In the genomic region with DNA sequence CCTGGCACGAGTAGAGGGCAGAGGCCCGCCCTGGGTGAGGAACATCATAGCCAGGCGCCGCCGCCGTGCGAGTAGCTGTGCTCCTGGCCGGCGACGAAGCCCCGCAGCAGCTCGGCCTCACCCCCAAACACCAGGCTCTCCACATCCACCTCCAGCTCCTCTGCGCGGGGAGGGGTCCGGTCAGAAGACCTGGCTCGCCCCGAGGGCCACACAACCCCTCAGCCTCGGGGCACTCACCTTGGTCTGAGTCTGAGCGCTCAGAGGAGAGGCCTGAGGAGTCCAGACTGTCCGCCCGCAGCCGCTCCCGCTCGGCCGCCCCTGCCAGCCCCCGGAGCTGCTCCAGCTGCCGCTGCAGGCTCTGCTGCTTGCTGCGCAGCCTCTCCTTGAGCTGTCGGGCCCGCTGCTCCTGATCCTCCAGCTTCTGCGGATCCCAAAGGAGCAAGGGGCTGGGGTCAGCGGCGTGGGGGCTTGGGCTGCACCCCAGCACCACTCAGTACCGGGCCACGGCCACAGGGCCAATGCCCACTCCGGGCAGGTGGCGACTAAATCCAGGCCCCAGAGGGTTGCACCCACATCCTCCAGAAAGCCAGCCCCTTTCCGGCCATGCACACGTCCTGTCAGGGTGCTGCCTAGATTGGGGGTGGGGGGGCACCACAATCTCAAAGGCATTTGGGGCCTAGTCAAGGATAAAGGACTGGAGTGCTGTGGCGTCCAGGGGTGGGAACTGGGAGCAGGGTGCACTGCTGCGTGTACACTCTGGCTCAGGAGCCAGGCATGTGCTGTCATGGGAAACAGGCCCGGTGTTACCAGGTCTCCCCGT, we compare ENCODE assay signal across 18 cellular contexts. TPM values are rescaled to one million over a fixed set of nuclear protein-coding genes. Genes with fewer than 3 reads are reported as not detected.
A peak's percentile ranks its signal among the peaks of the same experiment; 100 is the strongest.
DNase-seq lines count a peak whose midpoint lies in the region; ATAC-seq, FAIRE-seq and TF ChIP-seq lines count a peak whose summit lies in the region.
"Had no signal": no experiment of that assay in that cellular context is flagged by ENCODE, and none has a peak within 500 bp of the region (broad histone marks: within the 10 kb centered on the region; RNA-seq: fewer than 3 reads in every experiment).

No MANE protein-coding gene starts in this region.

- H3K9ac ChIP-seq in GM12878 (ENCODE audit: control insufficient read depth, insufficient read depth, low read length) = no peak overlapping the region

- H3K9me3 Mint-ChIP-seq in neural crest cell = no peaks in the 10 kb centered on the region
- H3K9me3 Mint-ChIP-seq: T-cell had no signal

- H2AFZ ChIP-seq in GM12878 (ENCODE audit: control insufficient read depth, low read depth, low read length) = no peak overlapping the region

- RAD21 ChIA-PET in GM12878 (lab: Charles Lee; ENCODE audit: unreplicated experiment) = no interaction called here

- ATAC-seq in GM12878 (no peak), GM21447 (IDR thresholded peaks at IDR 0.05; ENCODE audit: unreplicated experiment) (no peak)
- ATAC-seq: foreskin keratinocyte, T-cell had no signal

- peaks cover 39% of the 10 kb centered on the region for H3K79me2 ChIP-seq in GM12878 (ENCODE audit: control insufficient read depth, insufficient read depth, low read length)

- H3K36me3 ChIP-seq in A673 (ENCODE audit: insufficient read depth, low read length, poor library complexity, severe bottlenecking) (peaks cover 28% of the 10 kb centered on the region), GM12878 (ENCODE audit: control insufficient read depth in 2 of 2, insufficient read depth in 2 of 2, low read length in 1 of 2) (peaks cover 7 to 16% of the 10 kb centered on the region in 2 experiments), thyroid gland (peaks cover 7 to 16% of the 10 kb centered on the region in 2 donors)
- H3K36me3 ChIP-seq: vagina had no signal

- TF ChIP-seq POLR2A in GM19193 (IDR thresholded peaks at IDR 0.05; ENCODE audit: extremely low read depth, insufficient read depth, insufficient read length) (peak; percentile 42), GM12878 (IDR thresholded peaks at IDR 0.05; ENCODE audit: low read depth, low read length) (peak; percentile 70), thyroid gland (IDR thresholded peaks at IDR 0.05) (no peak)

- no peaks in the 10 kb centered on the region for H4K20me1 ChIP-seq in GM12878 (ENCODE audit: control insufficient read depth, insufficient read depth)

- 50% methylated on average over 33 of the region's 43 CpGs for WGBS in GM12878 (ENCODE audit: insufficient coverage, insufficient replicate concordance, low lambda C conversion rate, missing lambda C conversion rate)
- 83 to 91% methylated on average over 6 to 11 of the region's 43 CpGs for WGBS in thyroid gland, 2 donors

- peak overlapping the region; percentile 14 for H3K27ac ChIP-seq in A673 (ENCODE audit: low read depth, low read length, poor library complexity, severe bottlenecking)
- H3K27ac ChIP-seq in GM12878 (ENCODE audit: control insufficient read depth, insufficient read depth) = no peak overlapping the region; the same call in 1 of the 2 replicates
- no peak overlapping the region for H3K27ac ChIP-seq in thyroid gland
- H3K27ac ChIP-seq: foreskin keratinocyte, prostate gland, vagina had no signal

- H3K4me1 ChIP-seq in A673 (ENCODE audit: insufficient read depth, low read length, poor library complexity, severe bottlenecking) (peaks cover 16% of the 10 kb centered on the region), GM12878 (ENCODE audit: control insufficient read depth, insufficient read depth, low read length) (peaks cover 26% of the 10 kb centered on the region), thyroid gland (peaks cover 27 to 32% of the 10 kb centered on the region in 2 donors)
- H3K4me1 ChIP-seq: foreskin keratinocyte had no signal

- DNase-seq in A673 (ENCODE audit: low spot score) (no peak), GM12878 (ENCODE audit: low read depth, low spot score) (no peak), neural crest cell (ENCODE audit: low read depth, low spot score) (no peak), thyroid gland (no peak), NCI-H82 treated with DMSO at 0.1 percent for 48 hours (lab: John Stamatoyannopoulos, UW; ENCODE audit: unreplicated experiment) (no peak)
- DNase-seq in activated CD4-positive, alpha-beta T cell treated with anti-CD3 and anti-CD28 coated beads for 4 hours = no peak
- DNase-seq: foreskin keratinocyte; KG1; NCI-H2171 treated with DMSO at 0.1 percent for 48 hours; NCI-H82; RPMI8226; stimulated activated naive CD4-positive, alpha-beta T cell; T-cell had no signal

- FAIRE-seq in GM12878 (lab: Jason Lieb, UNC) = no peak

- CTCF ChIA-PET in A673 (lab: Charles Lee) (interaction anchor here (0.6 kb wide), 2 partner anchors 175 to 199 kb away, joined by 3 to 5 read pairs; no protein-coding TSS in a partner anchor), GM12878 (lab: Yijun Ruan, JAX) (interaction anchor here (1.0 to 3.6 kb wide), 5 partner anchors 10 to 196 kb away, joined by 4 to 56 read pairs (median 25); no protein-coding TSS in a partner anchor)

- peaks cover 12% of the 10 kb centered on the region for H3K36me3 Mint-ChIP-seq in neural crest cell (ENCODE audit: low read depth)

- peak overlapping the region; percentile 95 for H3K4me3 Mint-ChIP-seq in neural crest cell
- H3K4me3 Mint-ChIP-seq: T-cell had no signal

- no peak overlapping the region for H3K4me3 ChIP-seq in A673 (ENCODE audit: low read depth, low read length, poor library complexity, severe bottlenecking)
- no peak overlapping the region for H3K4me3 ChIP-seq in GM12878
- H3K4me3 ChIP-seq in thyroid gland (replicated peaks in 1 of 3) = no peak overlapping the region
- H3K4me3 ChIP-seq: prostate gland, vagina had no signal

- TF ChIP-seq EP300 in GM12878 (IDR thresholded peaks at IDR 0.05; ENCODE audit: borderline replicate concordance in 1 of 2, control insufficient read depth in 1 of 2, low read depth in 2 of 2, low read length in 2 of 2) = no peak

- H3K4me2 ChIP-seq in GM12878 (ENCODE audit: control insufficient read depth, insufficient read depth) = no peak overlapping the region

- BruUV-seq in A673 (replicated peaks; lab: Mats Ljungman, UMichigan) (no TSS peak), GM12878 (replicated peaks; lab: Mats Ljungman, UMichigan) (no TSS peak)

- peaks cover 49% of the 10 kb centered on the region for H3K4me1 Mint-ChIP-seq in neural crest cell

- POLR2A ChIA-PET in A673 (lab: Charles Lee; ENCODE audit: low non-redundant PET) = no interaction called here
- POLR2A ChIA-PET in GM12878 (lab: Charles Lee) = no interaction called here

- H3K27ac Mint-ChIP-seq in neural crest cell (ENCODE audit: unreplicated experiment) = no peak overlapping the region

- SMC1A ChIA-PET in GM12878 (lab: Charles Lee; ENCODE audit: uncharacterized antibody, unreplicated experiment) = interaction anchor here (2.1 to 2.9 kb wide), 2 partner anchors 141 to 194 kb away, joined by 4 to 19 read pairs; no protein-coding TSS in a partner anchor

- H3K27me3 ChIP-seq in A673 (replicated peaks; ENCODE audit: insufficient read depth, low read depth, low read length, poor library complexity) (no peaks in the 10 kb centered on the region), GM12878 (replicated peaks in 1 of 2; ENCODE audit: control insufficient read depth in 2 of 2, insufficient read depth in 2 of 2, low read length in 1 of 2) (no peaks in the 10 kb centered on the region), thyroid gland (no peaks in the 10 kb centered on the region)
- H3K27me3 ChIP-seq: foreskin keratinocyte, left lung, vagina had no signal

- intact Hi-C loops in A673 (cut with micrococcal nuclease; ENCODE audit: unreplicated experiment) = loop anchor here (2.0 kb wide), 1 partner anchor 195 kb away; no protein-coding TSS in a partner anchor
- intact Hi-C loops in GM12878 (cut with micrococcal nuclease; ENCODE audit: unreplicated experiment) = loop anchor here (2.0 to 10.0 kb wide), 2 partner anchors 149 to 287 kb away; a partner anchor contains a TSS
- intact Hi-C loops in thyroid gland (cut with DNase I) = loop anchor here (5.0 kb wide), 1 partner anchor 195 kb away; no protein-coding TSS in a partner anchor

- in situ Hi-C loops in GM12878 (cut with MboI) = no loop called here

- TF ChIP-seq RAD21 in GM12878 (IDR thresholded peaks at IDR 0.05; ENCODE audit: insufficient read depth, low read depth, low read length) = no peak

- no peaks in the 10 kb centered on the region for H3K9me3 ChIP-seq in A673 (ENCODE audit: low read depth, low read length, poor library complexity, severe bottlenecking)
- H3K9me3 ChIP-seq in GM12878 (replicated peaks; ENCODE audit: control insufficient read depth, insufficient read depth, low read length) = no peaks in the 10 kb centered on the region
- H3K9me3 ChIP-seq in thyroid gland = no peaks in the 10 kb centered on the region
- H3K9me3 ChIP-seq: left lung, prostate gland, vagina had no signal

- H3K27me3 Mint-ChIP-seq in neural crest cell (ENCODE audit: low read depth) = peaks cover 10% of the 10 kb centered on the region

- TF ChIP-seq CTCF in A673 (conservative IDR thresholded peaks at IDR 0.05; ENCODE audit: low read depth, low read length) = no peak
- no peak for TF ChIP-seq CTCF in GM12878 (IDR thresholded peaks at IDR 0.05 in 2 of 3, conservative IDR thresholded peaks at IDR 0.05 in 1 of 3; ENCODE audit: control insufficient read depth in 2 of 3, extremely low read depth in 1 of 3, insufficient read depth in 1 of 3, low read depth in 3 of 3, low read length in 3 of 3)
- no peak for TF ChIP-seq CTCF in neural crest cell (conservative IDR thresholded peaks at IDR 0.05)
- no peak for TF ChIP-seq CTCF in thyroid gland (IDR thresholded peaks at IDR 0.05)

RNA-seq across cellular contexts. Expression of a gene that starts 3.9 kb away (rescaled TPM):
- total RNA-seq in A673 (2021) = 15.1 and 19.4 TPM in 2 replicates
- total RNA-seq in GM12878 (2013; cell fraction: nucleolus; rRNA removed) = 14.3 and 15.7 TPM in 2 replicates
- total RNA-seq in GM12878 (2014; rRNA removed) = 26.9 and 27.4 TPM in 2 replicates
- total RNA-seq in GM12878 (2014; rRNA removed; fragmentation: Illumina TruSeq; extraction: Trizol) = 3.5 and 3.8 TPM in 2 replicates
- total RNA-seq in GM12878 (2021) = 20.5 and 26.7 TPM in 2 replicates
- polyA plus RNA-seq in GM12878 (2011; ENCODE audit: low read depth) = 2.8 TPM
- polyA plus RNA-seq in GM12878 (2011; rRNA removed) = 4.1 and 13.3 TPM in 2 replicates
- 13.5 and 26.2 TPM in 2 replicates for polyA plus RNA-seq in GM12878 (2011; cell fraction: cytosol; rRNA removed)
- 63.9 and 69.4 TPM in 2 replicates for polyA plus RNA-seq in GM12878 (2011; cell fraction: nucleus; rRNA removed)
- polyA plus RNA-seq in GM12878 (2012) = 14.0 and 14.1 TPM in 2 replicates
- polyA plus RNA-seq in GM12878 (2014; fragmentation: Illumina TruSeq; extraction: Trizol) = 0.79 and 1.7 TPM in 2 replicates
- under 1 TPM; 0.24 to 0.93 TPM for polyA plus RNA-seq in GM12878 (2014; fragmentation: Nextera tagmentation; extraction: Ambion mirVana)
- polyA plus RNA-seq in GM12878 (2014; rRNA removed) = 29.8 and 36.2 TPM in 2 replicates
- 10 to 100 TPM; 13.7 to 15.5 TPM for polyA plus RNA-seq in GM12878 (2016; fragmentation: Nextera tagmentation; extraction: Ambion mirVana)
- 3.0 and 7.4 TPM in 2 replicates for polyA minus RNA-seq in GM12878 (2011; rRNA and poly(A)+ RNA removed)
- polyA minus RNA-seq in GM12878 (2011; cell fraction: cytosol; rRNA and poly(A)+ RNA removed) = 3.8 and 6.5 TPM in 2 replicates
- polyA minus RNA-seq in GM12878 (2011; cell fraction: nucleus; rRNA and poly(A)+ RNA removed) = 9.9 and 20.9 TPM in 2 replicates
- total RNA-seq in neural crest cell = 36.9 and 40.3 TPM in 2 replicates
- 10 to 100 TPM in 1 of 4 donors, 1 to 10 TPM in 3; 2.0 to 11.7 (median 7.8) TPM for total RNA-seq in thyroid gland

RNA-seq across cellular contexts. Expression of a gene that starts 4.2 kb away (rescaled TPM):
- 169 and 194 TPM in 2 replicates for total RNA-seq in A673 (2021)
- total RNA-seq in GM12878 (2013; cell fraction: nucleolus; rRNA removed) = 23.2 and 24.5 TPM in 2 replicates
- total RNA-seq in GM12878 (2014; rRNA removed) = 190 and 251 TPM in 2 replicates
- total RNA-seq in GM12878 (2014; rRNA removed; fragmentation: Illumina TruSeq; extraction: Trizol) = 221 and 242 TPM in 2 replicates
- total RNA-seq in GM12878 (2021) = 259 and 261 TPM in 2 replicates
- polyA plus RNA-seq in GM12878 (2011; ENCODE audit: low read depth) = 42.5 TPM
- 171 and 256 TPM in 2 replicates for polyA plus RNA-seq in GM12878 (2011; rRNA removed)
- polyA plus RNA-seq in GM12878 (2011; cell fraction: cytosol; rRNA removed) = 352 and 401 TPM in 2 replicates
- polyA plus RNA-seq in GM12878 (2011; cell fraction: nucleus; rRNA removed) = 123 and 139 TPM in 2 replicates
- polyA plus RNA-seq in GM12878 (2012) = 120 and 141 TPM in 2 replicates
- 157 and 248 TPM in 2 replicates for polyA plus RNA-seq in GM12878 (2014; fragmentation: Illumina TruSeq; extraction: Trizol)
- polyA plus RNA-seq in GM12878 (2014; fragmentation: Nextera tagmentation; extraction: Ambion mirVana) = 100 to 1,000 TPM in 1 of 2 experiments, 10 to 100 TPM in 1; 30.9 to 106 TPM
- polyA plus RNA-seq in GM12878 (2014; rRNA removed) = 414 and 449 TPM in 2 replicates
- polyA plus RNA-seq in GM12878 (2016; fragmentation: Nextera tagmentation; extraction: Ambion mirVana) = 100 to 1,000 TPM; 529 to 584 TPM
- 114 and 144 TPM in 2 replicates for polyA minus RNA-seq in GM12878 (2011; rRNA and poly(A)+ RNA removed)
- polyA minus RNA-seq in GM12878 (2011; cell fraction: cytosol; rRNA and poly(A)+ RNA removed) = 60.1 and 62.4 TPM in 2 replicates
- 28.7 and 43.0 TPM in 2 replicates for polyA minus RNA-seq in GM12878 (2011; cell fraction: nucleus; rRNA and poly(A)+ RNA removed)
- total RNA-seq in neural crest cell = 169 and 180 TPM in 2 replicates
- total RNA-seq in thyroid gland = 10 to 100 TPM; 52.8 to 83.2 (median 57.9) TPM

RNA-seq across cellular contexts. Expression of a gene that starts 4.2 kb away (rescaled TPM):
- 16.0 and 19.2 TPM in 2 replicates for total RNA-seq in A673 (2021)
- total RNA-seq in GM12878 (2013; cell fraction: nucleolus; rRNA removed) = 10.2 and 10.5 TPM in 2 replicates
- total RNA-seq in GM12878 (2014; rRNA removed) = 25.7 and 31.0 TPM in 2 replicates
- total RNA-seq in GM12878 (2014; rRNA removed; fragmentation: Illumina TruSeq; extraction: Trizol) = 11.9 and 12.1 TPM in 2 replicates
- 27.6 and 30.3 TPM in 2 replicates for total RNA-seq in GM12878 (2021)
- polyA plus RNA-seq in GM12878 (2011; ENCODE audit: low read depth) = 18.3 TPM
- polyA plus RNA-seq in GM12878 (2011; rRNA removed) = 15.0 and 22.3 TPM in 2 replicates
- 29.7 and 37.0 TPM in 2 replicates for polyA plus RNA-seq in GM12878 (2011; cell fraction: cytosol; rRNA removed)
- 63.9 and 79.7 TPM in 2 replicates for polyA plus RNA-seq in GM12878 (2011; cell fraction: nucleus; rRNA removed)
- polyA plus RNA-seq in GM12878 (2012) = 29.2 and 29.8 TPM in 2 replicates
- 14.1 and 15.1 TPM in 2 replicates for polyA plus RNA-seq in GM12878 (2014; fragmentation: Illumina TruSeq; extraction: Trizol)
- 10 to 100 TPM in 1 of 2 experiments, 1 to 10 TPM in 1; 8.0 to 12.8 TPM for polyA plus RNA-seq in GM12878 (2014; fragmentation: Nextera tagmentation; extraction: Ambion mirVana)
- 44.4 and 50.8 TPM in 2 replicates for polyA plus RNA-seq in GM12878 (2014; rRNA removed)
- polyA plus RNA-seq in GM12878 (2016; fragmentation: Nextera tagmentation; extraction: Ambion mirVana) = 10 to 100 TPM; 26.4 to 28.4 TPM
- 6.9 and 10.0 TPM in 2 replicates for polyA minus RNA-seq in GM12878 (2011; rRNA and poly(A)+ RNA removed)
- 3.6 and 5.7 TPM in 2 replicates for polyA minus RNA-seq in GM12878 (2011; cell fraction: cytosol; rRNA and poly(A)+ RNA removed)
- 9.4 and 16.1 TPM in 2 replicates for polyA minus RNA-seq in GM12878 (2011; cell fraction: nucleus; rRNA and poly(A)+ RNA removed)
- 32.0 and 33.0 TPM in 2 replicates for total RNA-seq in neural crest cell
- total RNA-seq in thyroid gland = 10 to 100 TPM; 18.7 to 53.3 (median 26.3) TPM

RNA-seq across cellular contexts. Expression of a gene that starts 43.7 kb away (rescaled TPM):
- total RNA-seq in A673 (2021) (97.7 and 98.4 TPM in 2 replicates), GM12878 (2014; rRNA removed) (184 and 207 TPM in 2 replicates), GM12878 (2014; rRNA removed; fragmentation: Illumina TruSeq; extraction: Trizol) (98.9 and 112 TPM in 2 replicates), GM12878 (2021) (117 and 121 TPM in 2 replicates), neural crest cell (73.0 and 80.5 TPM in 2 replicates), thyroid gland (100 to 1,000 TPM; 309 to 465 (median 383) TPM)
- total RNA-seq in GM12878 (2013; cell fraction: nucleolus; rRNA removed) = 195 and 213 TPM in 2 replicates
- polyA plus RNA-seq in GM12878 (2011; ENCODE audit: low read depth) = 35.5 TPM
- polyA plus RNA-seq in GM12878 (2011; rRNA removed) (55.9 and 104 TPM in 2 replicates), GM12878 (2014; fragmentation: Illumina TruSeq; extraction: Trizol) (84.1 and 178 TPM in 2 replicates), GM12878 (2014; fragmentation: Nextera tagmentation; extraction: Ambion mirVana) (10 to 100 TPM in 1 of 2 experiments, 1 to 10 TPM in 1; 2.4 to 11.4 TPM), GM12878 (2014; rRNA removed) (179 and 230 TPM in 2 replicates), GM12878 (2016; fragmentation: Nextera tagmentation; extraction: Ambion mirVana) (100 to 1,000 TPM; 252 to 264 TPM)
- 273 and 308 TPM in 2 replicates for polyA plus RNA-seq in GM12878 (2011; cell fraction: cytosol; rRNA removed)
- polyA plus RNA-seq in GM12878 (2011; cell fraction: nucleus; rRNA removed) = 210 and 234 TPM in 2 replicates
- 139 and 151 TPM in 2 replicates for polyA plus RNA-seq in GM12878 (2012)
- 197 and 327 TPM in 2 replicates for polyA minus RNA-seq in GM12878 (2011; rRNA and poly(A)+ RNA removed)
- 100 and 110 TPM in 2 replicates for polyA minus RNA-seq in GM12878 (2011; cell fraction: cytosol; rRNA and poly(A)+ RNA removed)
- polyA minus RNA-seq in GM12878 (2011; cell fraction: nucleus; rRNA and poly(A)+ RNA removed) = 69.0 and 97.6 TPM in 2 replicates

RNA-seq across cellular contexts. Expression of a gene that starts 50.0 kb away (rescaled TPM):
- 3.1 and 6.5 TPM in 2 replicates for total RNA-seq in A673 (2021)
- total RNA-seq in GM12878 (2013; cell fraction: nucleolus; rRNA removed) = 111 and 131 TPM in 2 replicates
- 56.5 and 68.1 TPM in 2 replicates for total RNA-seq in GM12878 (2014; rRNA removed)
- 25.1 and 30.4 TPM in 2 replicates for total RNA-seq in GM12878 (2014; rRNA removed; fragmentation: Illumina TruSeq; extraction: Trizol)
- 65.6 and 72.9 TPM in 2 replicates for total RNA-seq in GM12878 (2021)
- polyA plus RNA-seq in GM12878 (2011; ENCODE audit: low read depth) = 6.4 TPM
- polyA plus RNA-seq in GM12878 (2011; rRNA removed) = 28.8 and 57.1 TPM in 2 replicates
- 90.6 and 104 TPM in 2 replicates for polyA plus RNA-seq in GM12878 (2011; cell fraction: cytosol; rRNA removed)
- polyA plus RNA-seq in GM12878 (2011; cell fraction: nucleus; rRNA removed) = 281 and 299 TPM in 2 replicates
- polyA plus RNA-seq in GM12878 (2012) = 30.7 and 40.7 TPM in 2 replicates
- polyA plus RNA-seq in GM12878 (2014; fragmentation: Illumina TruSeq; extraction: Trizol) = 4.4 and 35.8 TPM in 2 replicates
- 1 to 10 TPM in 1 of 2 experiments, under 1 TPM in 1; 0.19 to 1.3 TPM for polyA plus RNA-seq in GM12878 (2014; fragmentation: Nextera tagmentation; extraction: Ambion mirVana)
- 88.7 and 91.9 TPM in 2 replicates for polyA plus RNA-seq in GM12878 (2014; rRNA removed)
- 10 to 100 TPM; 53.6 to 56.0 TPM for polyA plus RNA-seq in GM12878 (2016; fragmentation: Nextera tagmentation; extraction: Ambion mirVana)
- polyA minus RNA-seq in GM12878 (2011; rRNA and poly(A)+ RNA removed) = 40.5 and 82.2 TPM in 2 replicates
- polyA minus RNA-seq in GM12878 (2011; cell fraction: cytosol; rRNA and poly(A)+ RNA removed) = 26.2 and 29.3 TPM in 2 replicates
- polyA minus RNA-seq in GM12878 (2011; cell fraction: nucleus; rRNA and poly(A)+ RNA removed) = 52.3 and 74.0 TPM in 2 replicates
- total RNA-seq in neural crest cell = 12.3 and 15.7 TPM in 2 replicates
- total RNA-seq in thyroid gland = 10 to 100 TPM; 22.9 to 42.7 (median 26.7) TPM

Comparison
In these comparisons a context has a peak if more than half of its experiments do, and no peak if none do; other contexts are left out.
1. POLR2A ChIP-seq: peak in GM19193 (single experiment) and GM12878 (single experiment); none in thyroid gland (0 of 2).